Comparison of ENCODE assay signal across 9 cellular contexts in the genomic region with DNA sequence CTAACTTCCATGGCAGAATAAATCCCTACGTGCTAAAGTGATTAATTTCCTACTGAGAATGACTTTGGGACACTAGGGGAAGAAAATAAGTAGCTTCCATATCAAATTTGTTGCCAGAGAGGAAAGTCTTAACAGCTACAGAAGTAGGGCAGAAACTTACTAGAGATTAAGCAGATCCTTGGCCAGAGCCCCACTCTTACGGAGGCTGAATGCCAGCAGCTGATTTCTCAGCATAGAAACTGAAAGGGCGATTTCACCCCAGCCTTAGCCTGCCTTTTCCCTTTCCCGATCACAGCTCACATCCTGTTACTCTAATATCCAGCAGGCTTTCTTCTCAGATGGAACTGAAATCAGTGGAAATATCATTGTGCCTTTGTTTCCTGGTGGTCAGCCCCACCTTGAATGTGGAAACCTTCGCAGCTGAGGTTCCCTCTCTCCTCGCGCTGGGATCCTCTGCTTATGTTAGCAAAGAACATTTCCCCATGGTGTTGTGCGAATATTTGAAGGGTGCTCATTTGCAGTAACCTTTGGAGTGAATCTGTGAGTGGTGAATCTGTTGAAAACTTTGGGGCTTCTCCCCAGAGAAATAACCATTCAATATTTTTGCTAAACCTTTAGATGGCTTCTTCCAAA. TPM values are rescaled to one million over a fixed set of nuclear protein-coding genes. Genes with fewer than 3 reads are reported as not detected.
DNase-seq lines count a peak whose midpoint lies in the region; ATAC-seq and TF ChIP-seq lines count a peak whose summit lies in the region.
"Had no signal": no experiment of that assay in that cellular context is flagged by ENCODE, and none has a peak within 500 bp of the region (broad histone marks: within the 10 kb centered on the region; RNA-seq: fewer than 3 reads in every experiment).

No MANE protein-coding gene starts in this region.

- TF ChIP-seq POLR2A in spleen (IDR thresholded peaks at IDR 0.05): no peak

- intact Hi-C loops in colonic mucosa (cut with DNase I) (no loop called here), spleen (cut with DNase I; ENCODE audit: low total_unique reads) (no loop called here)

- no peak for ATAC-seq in GM18909 (IDR thresholded peaks at IDR 0.05; ENCODE audit: poor library complexity, unreplicated experiment)

- in situ Hi-C loops in HAP-1 (cut with MboI; ENCODE audit: low sequenced_read_pairs): no loop called here

- peak; percentile 36 for DNase-seq in colonic mucosa
- peak; percentile 13 for DNase-seq in kidney tubule cell (ENCODE audit: low spot score)
- DNase-seq in spleen: no peak
- DNase-seq in SJCRH30: no peak
- DNase-seq in HAP-1 (ENCODE audit: low spot score in 2 of 2): no peak
- no peak for DNase-seq in SIG-M5 treated with dmso at 0.1 percent for 504 hours (lab: John Stamatoyannopoulos, UW; ENCODE audit: unreplicated experiment)
- DNase-seq: KG1 had no signal

- H3K4me3 ChIP-seq in HUES48 (ENCODE audit: low read depth, low read length) (no peak overlapping the region), colonic mucosa (no peak overlapping the region), spleen (peak overlapping the region in 2 of 8 donors; percentile 2 to 25), SJCRH30 (no peak overlapping the region), HAP-1 (no peak overlapping the region)

- TF ChIP-seq CTCF in colonic mucosa (IDR thresholded peaks at IDR 0.05) (no peak), spleen (IDR thresholded peaks at IDR 0.05 in 8 of 11, conservative IDR thresholded peaks at IDR 0.05 in 3 of 11) (no peak)

- H3K27me3 ChIP-seq in HUES48 (ENCODE audit: control insufficient read depth, insufficient read depth, low read length) (no peaks in the 10 kb centered on the region), colonic mucosa (no peaks in the 10 kb centered on the region), spleen (replicated peaks in 1 of 7) (peaks cover 0 to 5% (median 0%) of the 10 kb centered on the region in 7 donors), SJCRH30 (no peaks in the 10 kb centered on the region), HAP-1 (ENCODE audit: low read depth) (no peaks in the 10 kb centered on the region)

- H3K9ac ChIP-seq in HUES48 (ENCODE audit: low read depth, low read length): no peak overlapping the region
- H3K9ac ChIP-seq in colonic mucosa (ENCODE audit: low read depth in 2 of 2, low read length in 2 of 2): no peak overlapping the region

- H3K4me1 ChIP-seq in HUES48 (ENCODE audit: control insufficient read depth, insufficient read depth, low read length) (peaks cover 62% of the 10 kb centered on the region), colonic mucosa (no peaks in the 10 kb centered on the region), spleen (peaks cover 10 to 40% (median 25%) of the 10 kb centered on the region in 6 donors), SJCRH30 (no peaks in the 10 kb centered on the region), HAP-1 (peaks cover 4% of the 10 kb centered on the region)

- H3K9me3 ChIP-seq in HUES48 (ENCODE audit: control insufficient read depth, insufficient read depth, low read length) (no peaks in the 10 kb centered on the region), colonic mucosa (no peaks in the 10 kb centered on the region), spleen (peaks cover 0 to 4% (median 0%) of the 10 kb centered on the region in 8 donors), SJCRH30 (replicated peaks) (no peaks in the 10 kb centered on the region), HAP-1 (no peaks in the 10 kb centered on the region)

- H3K36me3 ChIP-seq in HUES48 (ENCODE audit: control insufficient read depth, insufficient read depth, low read length): peaks cover 83% of the 10 kb centered on the region
- no peaks in the 10 kb centered on the region for H3K36me3 ChIP-seq in colonic mucosa
- peaks cover 0 to 17% (median 0%) of the 10 kb centered on the region in 6 donors for H3K36me3 ChIP-seq in spleen
- no peaks in the 10 kb centered on the region for H3K36me3 ChIP-seq in SJCRH30
- peaks cover 28% of the 10 kb centered on the region for H3K36me3 ChIP-seq in HAP-1 (replicated peaks)

- H3K27ac ChIP-seq in HUES48 (ENCODE audit: low read depth, low read length) (peak overlapping the region; percentile 66), colonic mucosa (peak overlapping the region; percentile 49), spleen (peak overlapping the region in 7 of 8 donors; percentile 56 to 80 (median 66)), SJCRH30 (no peak overlapping the region)

- 23 to 36% (median 35%) methylated on average over 8 of the region's 8 CpGs for WGBS in spleen, 5 donors

RNA-seq across cellular contexts. Expression of gene FAM124A, which starts 8.4 kb away (rescaled TPM):
- total RNA-seq in colonic mucosa (1 to 10 TPM in 1 of 2 donors, under 1 TPM in 1; 0.57 to 2.0 TPM), spleen (10 to 100 TPM; 17.3 to 39.9 (median 28.6) TPM)
- 1 to 10 TPM; 2.6 to 7.3 (median 4.0) TPM for polyA plus RNA-seq in spleen
- total RNA-seq in SJCRH30 (2014; rRNA removed; shearing (Covaris generic)): 0.45 and 0.73 TPM in 2 replicates

Comparison
In these comparisons a context has a peak if more than half of its experiments do, and no peak if none do; other contexts are left out.
1. DNase-seq: peak in colonic mucosa (single experiment) and kidney tubule cell (single experiment); none in spleen (single experiment), SJCRH30 (0 of 2), HAP-1 (0 of 2) and SIG-M5 treated with dmso at 0.1 percent for 504 hours (single experiment).
2. RNA of gene FAM124A, which starts 8.4 kb away (total RNA-seq): 17.3 to 39.9 TPM in spleen; 0.57 to 2.0 TPM in colonic mucosa and 0.45 to 0.73 TPM in SJCRH30; every median in the first group is over 4 times any median in the second.